ENCODE assay signal across 26 cellular contexts in genomic region chr2:104930739-104931138, GRCh38.
"Had no signal": no experiment of that assay in that cellular context is flagged by ENCODE, and none has a peak within 500 bp of the region (broad histone marks: within the 10 kb centered on the region; RNA-seq: fewer than 3 reads in every experiment).

No MANE protein-coding gene starts in this region.

- H3K79me2 ChIP-seq: hepatocyte had no signal

- H3K27me3 ChIP-seq: colonic mucosa, esophagus squamous epithelium, foreskin keratinocyte, left lung had no signal

- H3K27ac ChIP-seq: colonic mucosa, epithelial cell of prostate, esophagus squamous epithelium, foreskin keratinocyte, gastroesophageal sphincter, heart left ventricle, hepatocyte, left lung, lower lobe of right lung had no signal

- H3K36me3 ChIP-seq: colonic mucosa, esophagus squamous epithelium, gastroesophageal sphincter, heart left ventricle, left lung, lower lobe of right lung had no signal

- ATAC-seq: effector memory CD8-positive, alpha-beta T cell; esophagus mucosa; foreskin keratinocyte; gastroesophageal sphincter; heart left ventricle; left colon; left lung; left ventricle myocardium superior; lower lobe of right lung had no signal

- FAIRE-seq: endometrium, kidney had no signal

- DNase-seq: colonic mucosa; cortex of kidney; effector CD8-positive, alpha-beta T cell; effector memory CD8-positive, alpha-beta T cell; endodermal cell; erythroblast; esophagus squamous epithelium; foreskin keratinocyte; heart left ventricle; hypothalamus; immature natural killer cell; islet precursor cell; kidney; kidney glomerular epithelial cell; left colon; left lung; left ventricle myocardium superior; lower lobe of right lung; mesendoderm; midbrain had no signal

- H3K4me3 ChIP-seq: colonic mucosa, esophagus squamous epithelium, gastroesophageal sphincter, heart left ventricle, hepatocyte, left lung, lower lobe of right lung had no signal

- H3K27me3 Mint-ChIP-seq: dendritic cell treated with granulocyte-macrophage colony-stimulating factor and Interleukin-4, amounts not matched to agents 40 ng/mL and 50 ng/mL, for 4 days had no signal

- H3K4me1 ChIP-seq: colonic mucosa, esophagus squamous epithelium, foreskin keratinocyte, gastroesophageal sphincter, heart left ventricle, left lung, lower lobe of right lung had no signal

- H3K36me3 Mint-ChIP-seq: immature natural killer cell had no signal

- H3K4me2 ChIP-seq: hepatocyte had no signal

- H3K9me3 ChIP-seq: colonic mucosa, esophagus squamous epithelium, gastroesophageal sphincter, heart left ventricle, lower lobe of right lung had no signal

- H2AFZ ChIP-seq: hepatocyte had no signal

- H3K9me3 Mint-ChIP-seq: dendritic cell treated with granulocyte-macrophage colony-stimulating factor and Interleukin-4, amounts not matched to agents 40 ng/mL and 50 ng/mL, for 4 days; effector memory CD8-positive, alpha-beta T cell; endodermal cell; immature natural killer cell had no signal

- H3K4me3 Mint-ChIP-seq: dendritic cell treated with granulocyte-macrophage colony-stimulating factor and Interleukin-4, amounts not matched to agents 40 ng/mL and 50 ng/mL, for 4 days; effector memory CD8-positive, alpha-beta T cell; endodermal cell; immature natural killer cell had no signal

- H3K27ac Mint-ChIP-seq: dendritic cell treated with granulocyte-macrophage colony-stimulating factor and Interleukin-4, amounts not matched to agents 40 ng/mL and 50 ng/mL, for 4 days; effector memory CD8-positive, alpha-beta T cell; endodermal cell; immature natural killer cell had no signal

- H3K4me1 Mint-ChIP-seq: immature natural killer cell had no signal
